24 cellular contexts compared by ENCODE assay signal in genomic region chr10:133182791-133183645, GRCh38. TPM values are rescaled to one million over a fixed set of nuclear protein-coding genes. Genes with fewer than 3 reads are reported as not detected.
"Had no signal": no experiment of that assay in that cellular context is flagged by ENCODE, and none has a peak within 500 bp of the region (broad histone marks: within the 10 kb centered on the region; RNA-seq: fewer than 3 reads in every experiment).

No MANE protein-coding gene starts in this region.

- H3K36me3 ChIP-seq: cardiac muscle cell, Peyer's patch had no signal

- H3K4me1 ChIP-seq: Peyer's patch had no signal

- H3K27ac ChIP-seq: cardiac muscle cell, Peyer's patch had no signal

- H3K27me3 ChIP-seq: cardiac muscle cell, Peyer's patch had no signal

- H3K9me3 ChIP-seq: Peyer's patch had no signal

- H3K4me3 ChIP-seq: cardiac muscle cell, Peyer's patch had no signal

- ATAC-seq: activated CD8-positive, alpha-beta T cell treated with anti-CD3 and anti-CD28 coated beads, Interleukin-2, amount 10 ng/mL, durations not matched to agents 7 days and 5 days; T-helper 17 cell; WTC11 had no signal

- FAIRE-seq: astrocyte had no signal

- DNase-seq: activated CD4-positive, alpha-beta T cell treated with anti-CD3 and anti-CD28 coated beads for 48 hours; activated CD4-positive, alpha-beta T cell treated with anti-CD3 and anti-CD28 coated beads, Interleukin-2, amount 50 U/mL, for 4 hours; activated CD4-positive, CD25-positive, alpha-beta regulatory T cell treated with anti-CD3 and anti-CD28 coated beads, Interleukin-2, amount 50 U/mL, for 72 hours; activated CD8-positive, alpha-beta memory T cell treated with anti-CD3 and anti-CD28 coated beads, Interleukin-2, amount 50 U/mL, for 48 hours; activated CD8-positive, alpha-beta T cell treated with anti-CD3 and anti-CD28 coated beads, Interleukin-2, amount 10 ng/mL, durations not matched to agents 7 days and 5 days; activated effector memory CD4-positive, alpha-beta T cell treated with anti-CD3 and anti-CD28 coated beads, Interleukin-2, amount 50 U/mL, for 16 hours; activated naive CD4-positive, alpha-beta T cell treated with anti-CD3 and anti-CD28 coated beads for 36 hours; activated T-cell treated with anti-CD3 and anti-CD28 coated beads, Interleukin-2, amount 50 U/mL, for 24 hours; MM.1S; NCI-H1105; NCI-H1436; NCI-H1694 treated with DMSO at 0.1 percent for 48 hours; NCI-H2029 treated with DMSO at 0.1 percent for 48 hours; NCI-H345; NCI-H510A; NCI-H69; NK-92 treated with Interleukin-12 subunit alpha and Interleukin-12 subunit beta, amount 100 ng/mL, for 24 hours; Peyer's patch; SIG-M5; T-helper 17 cell; T-helper 9 cell had no signal

RNA-seq across cellular contexts. Expression of gene KNDC1, which starts 23.0 kb away (rescaled TPM):
- total RNA-seq: activated naive CD4-positive, alpha-beta T cell treated with anti-CD3 and anti-CD28 coated beads for 36 hours had no signal

RNA-seq across cellular contexts. Expression of gene UTF1, which starts 47.0 kb away (rescaled TPM):
- total RNA-seq: activated CD8-positive, alpha-beta T cell treated with anti-CD3 and anti-CD28 coated beads, Interleukin-2, amount 10 ng/mL, durations not matched to agents 7 days and 5 days; activated naive CD4-positive, alpha-beta T cell treated with anti-CD3 and anti-CD28 coated beads for 36 hours; cardiac muscle cell; Peyer's patch; T-helper 17 cell had no signal
- polyA plus RNA-seq: cardiac muscle cell had no signal

RNA-seq across cellular contexts. Expression of gene VENTX, which starts 54.6 kb away (rescaled TPM):
- total RNA-seq: activated CD8-positive, alpha-beta T cell treated with anti-CD3 and anti-CD28 coated beads, Interleukin-2, amount 10 ng/mL, durations not matched to agents 7 days and 5 days; activated naive CD4-positive, alpha-beta T cell treated with anti-CD3 and anti-CD28 coated beads for 36 hours; cardiac muscle cell had no signal
- polyA plus RNA-seq: cardiac muscle cell had no signal
